Comparison of ENCODE assay signal across 16 cellular contexts in genomic region chr3:10432156-10432845, GRCh38.
DNase-seq lines count a peak whose midpoint lies in the region; ATAC-seq and TF ChIP-seq lines count a peak whose summit lies in the region.
"Had no signal": no experiment of that assay in that cellular context is flagged by ENCODE, and none has a peak within 500 bp of the region (broad histone marks: within the 10 kb centered on the region; RNA-seq: fewer than 3 reads in every experiment).

No MANE protein-coding gene starts in this region.

- intact Hi-C loops in prostate gland (cut with DNase I), result no loop called here

- no peaks in the 10 kb centered on the region for H3K36me3 Mint-ChIP-seq in CD4-positive, CD25-positive, alpha-beta regulatory T cell
- no peaks in the 10 kb centered on the region for H3K36me3 Mint-ChIP-seq in neural progenitor cell

- H3K79me2 ChIP-seq in neural progenitor cell (ENCODE audit: low read depth), result no peaks in the 10 kb centered on the region

- no peak for ATAC-seq in CD4-positive, CD25-positive, alpha-beta regulatory T cell (ENCODE audit: low read depth in 2 of 2)
- no peak for ATAC-seq in HG03439 (IDR thresholded peaks at IDR 0.05; ENCODE audit: unreplicated experiment)
- ATAC-seq: left lung, pancreas had no signal

- H3K4me1 ChIP-seq in CD4-positive, CD25-positive, alpha-beta regulatory T cell (ENCODE audit: control insufficient read depth, insufficient read depth, low read length, poor library complexity, severe bottlenecking), result peaks cover 13% of the 10 kb centered on the region
- H3K4me1 ChIP-seq in neural progenitor cell, result no peaks in the 10 kb centered on the region
- no peaks in the 10 kb centered on the region for H3K4me1 ChIP-seq in prostate gland (replicated peaks)
- H3K4me1 ChIP-seq: left lung, pancreas had no signal

- H3K4me2 ChIP-seq in neural progenitor cell, result no peak overlapping the region

- H3K9me3 Mint-ChIP-seq in CD4-positive, CD25-positive, alpha-beta regulatory T cell, result no peaks in the 10 kb centered on the region
- H3K9me3 Mint-ChIP-seq in neural progenitor cell, result no peaks in the 10 kb centered on the region
- H3K9me3 Mint-ChIP-seq: activated B cell treated with CpG ODN at 0.5 μM for 24 hours, IgD-negative memory B cell had no signal

- H4K20me1 ChIP-seq in neural progenitor cell (ENCODE audit: low read depth), result no peaks in the 10 kb centered on the region

- no peak for DNase-seq in CD4-positive, CD25-positive, alpha-beta regulatory T cell
- DNase-seq in M059J (ENCODE audit: low read depth), result peak; percentile 30
- DNase-seq in NCI-H524 treated with DMSO at 0.1 percent for 48 hours (lab: John Stamatoyannopoulos, UW), result peak; percentile 50
- DNase-seq in neural progenitor cell (ENCODE audit: low spot score), result no peak
- no peak for DNase-seq in HCEC 1CT
- no peak for DNase-seq in prostate gland (ENCODE audit: low spot score)
- DNase-seq: activated B cell treated with CpG ODN at 0.5 μM for 24 hours, left lung, NCI-H1048, NCI-H774, small intestine, T-helper 1 cell had no signal

- H3K9me3 ChIP-seq in CD4-positive, CD25-positive, alpha-beta regulatory T cell (ENCODE audit: control insufficient read depth in 2 of 2, low read length in 2 of 2), result no peaks in the 10 kb centered on the region
- H3K9me3 ChIP-seq in neural progenitor cell (ENCODE audit: low read depth), result no peaks in the 10 kb centered on the region
- no peaks in the 10 kb centered on the region for H3K9me3 ChIP-seq in prostate gland
- H3K9me3 ChIP-seq: left lung, pancreas had no signal

- H3K27me3 Mint-ChIP-seq in CD4-positive, CD25-positive, alpha-beta regulatory T cell, result no peaks in the 10 kb centered on the region
- H3K27me3 Mint-ChIP-seq in neural progenitor cell (ENCODE audit: insufficient read depth, low read depth), result peaks cover 8% of the 10 kb centered on the region
- H3K27me3 Mint-ChIP-seq: activated B cell treated with CpG ODN at 0.5 μM for 24 hours had no signal

- no peak overlapping the region for H3K9ac ChIP-seq in neural progenitor cell

- no peak for TF ChIP-seq CTCF in neural progenitor cell (IDR thresholded peaks at IDR 0.05)
- no peak for TF ChIP-seq CTCF in prostate gland (IDR thresholded peaks at IDR 0.05)

- no peaks in the 10 kb centered on the region for H3K36me3 ChIP-seq in CD4-positive, CD25-positive, alpha-beta regulatory T cell (ENCODE audit: control insufficient read depth, insufficient read depth, low read length)
- H3K36me3 ChIP-seq in neural progenitor cell (no peaks in the 10 kb centered on the region), prostate gland (no peaks in the 10 kb centered on the region)
- H3K36me3 ChIP-seq: left lung, pancreas had no signal

- TF ChIP-seq POLR2A in prostate gland (IDR thresholded peaks at IDR 0.05), result no peak

- H3K27me3 ChIP-seq in CD4-positive, CD25-positive, alpha-beta regulatory T cell (ENCODE audit: control insufficient read depth, insufficient read depth, low read length), result no peaks in the 10 kb centered on the region
- H3K27me3 ChIP-seq in neural progenitor cell (no peaks in the 10 kb centered on the region), prostate gland (replicated peaks; ENCODE audit: insufficient read depth) (no peaks in the 10 kb centered on the region)
- H3K27me3 ChIP-seq: pancreas had no signal

- no peak overlapping the region for H3K27ac ChIP-seq in CD4-positive, CD25-positive, alpha-beta regulatory T cell (ENCODE audit: insufficient read depth, low read length, poor library complexity, severe bottlenecking)
- H3K27ac ChIP-seq in neural progenitor cell (no peak overlapping the region), prostate gland (no peak overlapping the region)
- H3K27ac ChIP-seq: C4-2B, left lung, pancreas had no signal

- H3F3A ChIP-seq in neural progenitor cell (ENCODE audit: low read depth), result no peaks in the 10 kb centered on the region

- peaks cover 0 to 20% (median 12%) of the 10 kb centered on the region in 4 donors for H3K4me1 Mint-ChIP-seq in CD4-positive, CD25-positive, alpha-beta regulatory T cell
- peaks cover 10% of the 10 kb centered on the region for H3K4me1 Mint-ChIP-seq in neural progenitor cell

- WGBS in prostate gland, result 50% methylated on average over 16 of the region's 16 CpGs

- no peak overlapping the region for H3K4me3 ChIP-seq in CD4-positive, CD25-positive, alpha-beta regulatory T cell (ENCODE audit: low read depth, low read length)
- H3K4me3 ChIP-seq in neural progenitor cell, result no peak overlapping the region
- no peak overlapping the region for H3K4me3 ChIP-seq in prostate gland
- H3K4me3 ChIP-seq: left lung, pancreas had no signal

- H3K4me3 Mint-ChIP-seq in CD4-positive, CD25-positive, alpha-beta regulatory T cell, result no peak overlapping the region
- H3K4me3 Mint-ChIP-seq in neural progenitor cell, result no peak overlapping the region
- H3K4me3 Mint-ChIP-seq: activated B cell treated with CpG ODN at 0.5 μM for 24 hours, IgD-negative memory B cell had no signal

- no peak overlapping the region for H2AFZ ChIP-seq in neural progenitor cell (replicated peaks)

- H3K27ac Mint-ChIP-seq in CD4-positive, CD25-positive, alpha-beta regulatory T cell, result peak overlapping the region in 2 of 3 donors; percentile 28 to 80
- peak overlapping the region; percentile 50 for H3K27ac Mint-ChIP-seq in neural progenitor cell
- H3K27ac Mint-ChIP-seq: activated B cell treated with CpG ODN at 0.5 μM for 24 hours had no signal

Comparison
In these comparisons a context has a peak if more than half of its experiments do, and no peak if none do; other contexts are left out.
1. DNase-seq: peak in M059J (single experiment) and NCI-H524 treated with DMSO at 0.1 percent for 48 hours (single experiment); none in CD4-positive, CD25-positive, alpha-beta regulatory T cell (0 of 3), neural progenitor cell (single experiment), HCEC 1CT (single experiment) and prostate gland (single experiment).